In the genomic region with DNA sequence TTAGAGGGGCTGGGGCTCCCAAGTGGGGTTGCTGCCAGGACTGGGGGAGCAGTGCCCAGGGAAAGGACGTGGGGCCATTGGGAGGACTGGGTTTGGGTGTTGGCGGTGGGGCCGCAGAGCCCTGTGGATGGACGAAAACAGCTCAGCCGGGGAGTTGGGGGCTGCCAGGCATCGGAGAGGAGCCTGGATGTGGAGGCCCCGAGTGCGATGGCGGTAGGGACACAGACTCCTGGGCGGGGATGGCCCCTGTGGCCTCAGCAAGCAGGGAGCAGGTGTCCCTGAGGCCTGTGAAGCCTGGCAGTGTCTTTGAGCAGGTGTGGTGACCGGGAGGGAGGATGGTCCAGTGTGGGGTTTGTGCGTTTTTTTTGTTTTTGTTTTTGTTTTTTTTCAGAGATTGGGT, we compare ENCODE assay signal across 17 cellular contexts. TPM values are rescaled to one million over a fixed set of nuclear protein-coding genes. Genes with fewer than 3 reads are reported as not detected.
DNase-seq lines count a peak whose midpoint lies in the region; ATAC-seq and TF ChIP-seq lines count a peak whose summit lies in the region.
"Had no signal": no experiment of that assay in that cellular context is flagged by ENCODE, and none has a peak within 500 bp of the region (broad histone marks: within the 10 kb centered on the region; RNA-seq: fewer than 3 reads in every experiment).

No MANE protein-coding gene starts in this region.

- no peak for DNase-seq in CD4-positive, alpha-beta T cell
- DNase-seq in GM20000 (ENCODE audit: low spot score) = peak; percentile 33
- DNase-seq in effector memory CD8-positive, alpha-beta T cell = no peak
- DNase-seq in omental fat pad (ENCODE audit: low spot score) = no peak
- DNase-seq in central memory CD4-positive, alpha-beta T cell = no peak
- no peak for DNase-seq in GM19240 (ENCODE audit: insufficient read length, low spot score)
- DNase-seq in substantia nigra (lab: John Stamatoyannopoulos, UW) = no peak
- DNase-seq: CD4-positive, CD25-positive, alpha-beta regulatory T cell; DMS153; mammary epithelial cell; NCI-H1694 treated with DMSO at 0.1 percent for 48 hours; OCI-M1; posterior cingulate gyrus had no signal

- H3K27me3 ChIP-seq in CD4-positive, alpha-beta T cell (ENCODE audit: control insufficient read depth, insufficient read depth, low read length) = no peaks in the 10 kb centered on the region

- no peak overlapping the region for H3K27ac ChIP-seq in CD4-positive, alpha-beta T cell (ENCODE audit: low read depth, low read length)
- no peak overlapping the region for H3K27ac ChIP-seq in substantia nigra (ENCODE audit: low read depth, low read length, poor library complexity, severe bottlenecking)
- H3K27ac ChIP-seq: coronary artery had no signal

- POLR2A ChIA-PET in CD4-positive, alpha-beta T cell (lab: Charles Lee) = no interaction called here

- H3K9me3 ChIP-seq in CD4-positive, alpha-beta T cell (ENCODE audit: control insufficient read depth, low read length) = no peaks in the 10 kb centered on the region

- no peak for ATAC-seq in CD4-positive, alpha-beta T cell (ENCODE audit: poor library complexity)
- no peak for ATAC-seq in effector memory CD8-positive, alpha-beta T cell (replicated peaks)
- peak; percentile 29 for ATAC-seq in omental fat pad (ENCODE audit: low FRiP score)
- no peak for ATAC-seq in HG03342 (IDR thresholded peaks at IDR 0.05; ENCODE audit: unreplicated experiment)
- ATAC-seq: activated CD4-positive, CD25-positive, alpha-beta regulatory T cell treated with anti-CD3 and anti-CD28 coated beads, Interleukin-2, amount 50 U/mL, for 24 hours; K562 had no signal

- no peak for TF ChIP-seq CTCF in CD4-positive, alpha-beta T cell (IDR thresholded peaks at IDR 0.05)
- TF ChIP-seq CTCF in GM20000 (IDR thresholded peaks at IDR 0.05; ENCODE audit: extremely low read depth, missing control alignments) (no peak), omental fat pad (IDR thresholded peaks at IDR 0.05) (no peak)

- no peak overlapping the region for H3K4me3 Mint-ChIP-seq in CD4-positive, alpha-beta T cell
- peak overlapping the region in 1 of 2 donors; percentile 40 for H3K4me3 Mint-ChIP-seq in effector memory CD8-positive, alpha-beta T cell

- H3K4me1 Mint-ChIP-seq in CD4-positive, alpha-beta T cell (ENCODE audit: low read depth) = peaks cover 39% of the 10 kb centered on the region
- peaks cover 31 to 32% of the 10 kb centered on the region in 2 donors for H3K4me1 Mint-ChIP-seq in effector memory CD8-positive, alpha-beta T cell (ENCODE audit: low read depth in 2 of 2)

- peak overlapping the region; percentile 37 for H3K27ac Mint-ChIP-seq in CD4-positive, alpha-beta T cell
- peak overlapping the region; percentile 35 to 78 for H3K27ac Mint-ChIP-seq in effector memory CD8-positive, alpha-beta T cell

- no peaks in the 10 kb centered on the region for H3K9me3 Mint-ChIP-seq in CD4-positive, alpha-beta T cell
- H3K9me3 Mint-ChIP-seq in effector memory CD8-positive, alpha-beta T cell = no peaks in the 10 kb centered on the region
- H3K9me3 Mint-ChIP-seq: CD4-positive, CD25-positive, alpha-beta regulatory T cell had no signal

- H3K27me3 Mint-ChIP-seq in CD4-positive, alpha-beta T cell = no peaks in the 10 kb centered on the region
- H3K27me3 Mint-ChIP-seq in effector memory CD8-positive, alpha-beta T cell = no peaks in the 10 kb centered on the region
- H3K27me3 Mint-ChIP-seq: CD4-positive, CD25-positive, alpha-beta regulatory T cell had no signal

- intact Hi-C loops in CD4-positive, alpha-beta T cell (cut with DNase I, micrococcal nuclease) = no loop called here

- CTCF ChIA-PET in CD4-positive, alpha-beta T cell (lab: Charles Lee) = no interaction called here

- peaks cover 57% of the 10 kb centered on the region for H3K36me3 Mint-ChIP-seq in CD4-positive, alpha-beta T cell (ENCODE audit: low read depth)
- peaks cover 84% of the 10 kb centered on the region for H3K36me3 Mint-ChIP-seq in effector memory CD8-positive, alpha-beta T cell (ENCODE audit: insufficient read depth)

RNA-seq across cellular contexts. Expression of gene CTDP1, which starts 13.3 kb away (rescaled TPM):
- 10 to 100 TPM; 69.0 to 79.6 TPM for total RNA-seq in CD4-positive, alpha-beta T cell
- total RNA-seq in omental fat pad = 10 to 100 TPM; 11.8 to 25.2 (median 16.0) TPM
